In the genomic region with DNA sequence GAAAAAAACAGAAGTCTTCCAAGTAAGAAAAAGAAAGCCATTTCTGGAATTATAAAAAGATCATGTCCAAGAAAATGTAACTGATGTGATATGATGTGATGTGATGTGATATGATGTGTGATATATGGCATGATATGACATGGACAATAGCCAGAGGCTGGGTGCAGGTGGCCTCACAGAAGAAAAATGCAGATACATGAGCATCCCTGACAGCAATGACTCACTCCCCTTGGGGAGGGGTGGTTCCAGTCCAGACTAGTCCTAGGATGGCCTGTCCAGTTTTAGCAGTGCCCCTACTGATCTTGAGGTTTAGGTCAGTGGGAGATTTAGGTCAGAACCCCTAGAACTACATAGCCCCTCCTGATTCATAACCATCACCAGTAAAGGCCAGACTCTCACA, we compare ENCODE assay signal across 21 cellular contexts. TPM values are rescaled to one million over a fixed set of nuclear protein-coding genes. Genes with fewer than 3 reads are reported as not detected.
A peak's percentile ranks its signal among the peaks of the same experiment; 100 is the strongest.
DNase-seq lines count a peak whose midpoint lies in the region; ATAC-seq, FAIRE-seq and TF ChIP-seq lines count a peak whose summit lies in the region.
"Had no signal": no experiment of that assay in that cellular context is flagged by ENCODE, and none has a peak within 500 bp of the region (broad histone marks: within the 10 kb centered on the region; RNA-seq: fewer than 3 reads in every experiment).

No MANE protein-coding gene starts in this region.

- H2AK5ac ChIP-seq in neuronal stem cell (ENCODE audit: low read depth, low read length) = no peak overlapping the region

- H3K9ac ChIP-seq in neuronal stem cell (ENCODE audit: low read depth, low read length, poor library complexity) = no peak overlapping the region

- no peak overlapping the region for H2BK12ac ChIP-seq in neuronal stem cell (ENCODE audit: low read length)

- FAIRE-seq in urothelium cell line (lab: Jason Lieb, UNC) = peak; percentile 96

- no peak for TF ChIP-seq POLR2A in breast epithelium (IDR thresholded peaks at IDR 0.05)

- DNase-seq in MCF 10A (ENCODE audit: unreplicated experiment) (peak; percentile 17), breast epithelium (ENCODE audit: low spot score in 2 of 2) (no peak), RWPE2 (ENCODE audit: low spot score) (no peak), fibroblast of mammary gland (ENCODE audit: low read depth) (peak; percentile 5), urothelium cell line (ENCODE audit: low spot score) (no peak), BE2C (no peak), neuronal stem cell (ENCODE audit: low spot score) (no peak), KG1 (lab: John Stamatoyannopoulos, UW) (no peak)
- DNase-seq: 8988T; C1 segment of cervical spinal cord; CD8-positive, alpha-beta T cell; H7; MM.1S; NCI-H1048; NCI-H1417 treated with DMSO at 0.1 percent for 48 hours; NCI-H187; NCI-H510A; RPMI8226; SIG-M5 had no signal

- H3K14ac ChIP-seq in neuronal stem cell (ENCODE audit: low read length) = no peak overlapping the region

- H3K4me3 ChIP-seq in breast epithelium (no peak overlapping the region), RWPE2 (ENCODE audit: severe bottlenecking) (no peak overlapping the region), fibroblast of mammary gland (ENCODE audit: control insufficient read depth, low read depth, low read length) (no peak overlapping the region), BE2C (ENCODE audit: low read depth, low read length) (no peak overlapping the region), neuronal stem cell (ENCODE audit: low read length in 2 of 2) (no peak overlapping the region)
- H3K4me3 ChIP-seq: PC-9 had no signal

- H2BK15ac ChIP-seq in neuronal stem cell (ENCODE audit: low read length) = no peak overlapping the region

- no peak overlapping the region for H3K4me3 Mint-ChIP-seq in MCF 10A (ENCODE audit: unreplicated experiment)
- H3K4me3 Mint-ChIP-seq: CD8-positive, alpha-beta T cell had no signal

- H2AFZ ChIP-seq in neuronal stem cell (ENCODE audit: low read length) = no peak overlapping the region
- H2AFZ ChIP-seq: PC-9 had no signal

- no peaks in the 10 kb centered on the region for H3K4me1 ChIP-seq in breast epithelium
- H3K4me1 ChIP-seq in RWPE2 (ENCODE audit: insufficient read depth, poor library complexity, severe bottlenecking) = peaks cover 21% of the 10 kb centered on the region
- H3K4me1 ChIP-seq in BE2C = no peaks in the 10 kb centered on the region
- peaks cover 5 to 10% of the 10 kb centered on the region in 2 donors for H3K4me1 ChIP-seq in neuronal stem cell (ENCODE audit: control insufficient read depth in 2 of 2, insufficient read depth in 1 of 2, low read depth in 1 of 2, low read length in 2 of 2)

- H3K9me3 ChIP-seq in breast epithelium = no peaks in the 10 kb centered on the region
- H3K9me3 ChIP-seq in RWPE2 (ENCODE audit: severe bottlenecking) = no peaks in the 10 kb centered on the region
- no peaks in the 10 kb centered on the region for H3K9me3 ChIP-seq in BE2C
- no peaks in the 10 kb centered on the region for H3K9me3 ChIP-seq in neuronal stem cell (replicated peaks in 1 of 2; ENCODE audit: control insufficient read depth in 2 of 2, insufficient read depth in 1 of 2, low read depth in 1 of 2, low read length in 2 of 2)

- H3K9me3 Mint-ChIP-seq in MCF 10A (ENCODE audit: unreplicated experiment) = no peaks in the 10 kb centered on the region
- H3K9me3 Mint-ChIP-seq: CD8-positive, alpha-beta T cell had no signal

- no peaks in the 10 kb centered on the region for H3K36me3 ChIP-seq in breast epithelium
- H3K36me3 ChIP-seq in RWPE2 (ENCODE audit: low read depth) = no peaks in the 10 kb centered on the region
- no peaks in the 10 kb centered on the region for H3K36me3 ChIP-seq in BE2C
- H3K36me3 ChIP-seq in neuronal stem cell (replicated peaks in 1 of 2; ENCODE audit: control insufficient read depth in 2 of 2, insufficient read depth in 2 of 2, low read length in 2 of 2) = no peaks in the 10 kb centered on the region

- H2BK5ac ChIP-seq in neuronal stem cell (ENCODE audit: low read length) = no peak overlapping the region

- H3K27me3 ChIP-seq in breast epithelium (no peaks in the 10 kb centered on the region), RWPE2 (ENCODE audit: insufficient read depth, poor library complexity, severe bottlenecking) (no peaks in the 10 kb centered on the region), BE2C (no peaks in the 10 kb centered on the region), neuronal stem cell (ENCODE audit: control insufficient read depth in 3 of 3, insufficient read depth in 3 of 3, low read depth in 1 of 3, low read length in 3 of 3) (peaks cover 0 to 3% (median 0%) of the 10 kb centered on the region in 3 experiments)

- no peak overlapping the region for H3K18ac ChIP-seq in neuronal stem cell (ENCODE audit: low read length)

- H3K27ac Mint-ChIP-seq in MCF 10A (ENCODE audit: low read depth, unreplicated experiment) = no peak overlapping the region
- H3K27ac Mint-ChIP-seq: CD8-positive, alpha-beta T cell had no signal

- peaks cover 9% of the 10 kb centered on the region for H3K4me1 Mint-ChIP-seq in MCF 10A (ENCODE audit: insufficient read depth, unreplicated experiment)

- H2BK120ac ChIP-seq in neuronal stem cell (ENCODE audit: low read depth, low read length) = no peak overlapping the region

- POLR2A ChIA-PET in MCF 10A (lab: Yijun Ruan, JAX) = no interaction called here

- no peak overlapping the region for H3K23ac ChIP-seq in neuronal stem cell (ENCODE audit: low read depth, low read length, poor library complexity)

- CTCF ChIA-PET in MCF 10A (lab: Yijun Ruan, JAX) = no interaction called here

- ATAC-seq in RWPE2 (ENCODE audit: low read depth) = peak; percentile 68
- ATAC-seq: CD8-positive, alpha-beta T cell had no signal

- no peak overlapping the region for H3K27ac ChIP-seq in breast epithelium
- H3K27ac ChIP-seq in RWPE2 (ENCODE audit: poor library complexity, severe bottlenecking) = no peak overlapping the region
- H3K27ac ChIP-seq in neuronal stem cell (replicated peaks; ENCODE audit: low read length) = no peak overlapping the region
- H3K27ac ChIP-seq: PC-9 had no signal

- no peak overlapping the region for H4K91ac ChIP-seq in neuronal stem cell (ENCODE audit: low read depth, low read length, poor library complexity)

- no peaks in the 10 kb centered on the region for H3K36me3 Mint-ChIP-seq in MCF 10A (ENCODE audit: insufficient read depth, unreplicated experiment)
- H3K36me3 Mint-ChIP-seq: CD8-positive, alpha-beta T cell had no signal

- no peak overlapping the region for H4K8ac ChIP-seq in neuronal stem cell (ENCODE audit: low read depth, low read length)

- no peaks in the 10 kb centered on the region for H3K27me3 Mint-ChIP-seq in MCF 10A (ENCODE audit: insufficient read depth, unreplicated experiment)

- H3K79me1 ChIP-seq in neuronal stem cell (ENCODE audit: low read depth, low read length) = no peaks in the 10 kb centered on the region

- TF ChIP-seq CTCF in MCF 10A (IDR thresholded peaks at IDR 0.05; ENCODE audit: unreplicated experiment) (no peak), breast epithelium (IDR thresholded peaks at IDR 0.05) (no peak), RWPE2 (IDR thresholded peaks at IDR 0.05; ENCODE audit: poor library complexity, severe bottlenecking) (no peak), fibroblast of mammary gland (conservative IDR thresholded peaks at IDR 0.05; ENCODE audit: control insufficient read depth, insufficient read depth, low read depth, low read length) (no peak), BE2C (IDR thresholded peaks at IDR 0.05; ENCODE audit: low read depth, low read length) (no peak)

- H3K4ac ChIP-seq in neuronal stem cell (ENCODE audit: low read length) = no peak overlapping the region

- intact Hi-C loops in MCF 10A (cut with micrococcal nuclease) = no loop called here
- intact Hi-C loops in breast epithelium (cut with DNase I; ENCODE audit: low total_unique reads) = no loop called here

- BruUV-seq in MCF 10A (replicated peaks; lab: Mats Ljungman, UMichigan) = no TSS peak

- no peak overlapping the region for H3K4me2 ChIP-seq in neuronal stem cell (ENCODE audit: insufficient read depth, low read length, poor library complexity, severe bottlenecking)
- H3K4me2 ChIP-seq: PC-9 had no signal

RNA-seq across cellular contexts. Expression of a gene that starts 3.5 kb away (rescaled TPM):
- total RNA-seq in MCF 10A (2022) (not detected in 2 replicates), breast epithelium (10 to 100 TPM in 2 of 3 donors, 1 to 10 TPM in 1; 2.4 to 12.5 (median 11.4) TPM)
- 0.26 TPM for polyA plus RNA-seq in BE2C (2012; ENCODE audit: insufficient read depth, insufficient read length, low read depth)
- 0.26 TPM for polyA plus RNA-seq in neuronal stem cell (2013, experiment 1 of 2)
- polyA plus RNA-seq in neuronal stem cell (2013, experiment 2 of 2) = 0.25 TPM
- total RNA-seq: CD8-positive, alpha-beta T cell; H7; LHCN-M2; PC-9 had no signal

Comparison
In these comparisons a context has a peak if more than half of its experiments do, and no peak if none do; other contexts are left out.
1. DNase-seq: peak in MCF 10A (single experiment) and fibroblast of mammary gland (single experiment); none in breast epithelium (0 of 2), RWPE2 (single experiment), urothelium cell line (single experiment), BE2C (single experiment), neuronal stem cell (single experiment) and KG1 (single experiment).